Comparison of ENCODE assay signal across 1 cellular context in the genomic region with DNA sequence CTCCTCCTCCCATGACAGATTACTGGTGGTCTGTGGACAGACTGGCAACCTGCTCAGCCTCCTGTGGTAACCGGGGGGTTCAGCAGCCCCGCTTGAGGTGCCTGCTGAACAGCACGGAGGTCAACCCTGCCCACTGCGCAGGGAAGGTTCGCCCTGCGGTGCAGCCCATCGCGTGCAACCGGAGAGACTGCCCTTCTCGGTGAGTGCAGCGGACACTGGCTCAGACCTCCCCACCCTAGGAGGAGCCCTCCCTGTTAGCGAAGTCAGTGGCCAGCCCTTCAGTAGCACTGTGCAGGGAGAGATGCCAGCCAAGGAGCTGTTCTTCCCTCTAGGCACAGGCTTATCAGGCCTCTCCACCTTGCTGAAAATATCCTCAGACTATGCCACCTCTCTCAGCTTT.
TF ChIP-seq lines count a peak whose summit lies in the region.

No MANE protein-coding gene starts in this region.

TF ChIP-seq in SK-N-SH, 30 proteins besides CTCF, POLR2A, EP300 and RAD21 (continued from another document):
- TF ChIP-seq, protein P1, sequence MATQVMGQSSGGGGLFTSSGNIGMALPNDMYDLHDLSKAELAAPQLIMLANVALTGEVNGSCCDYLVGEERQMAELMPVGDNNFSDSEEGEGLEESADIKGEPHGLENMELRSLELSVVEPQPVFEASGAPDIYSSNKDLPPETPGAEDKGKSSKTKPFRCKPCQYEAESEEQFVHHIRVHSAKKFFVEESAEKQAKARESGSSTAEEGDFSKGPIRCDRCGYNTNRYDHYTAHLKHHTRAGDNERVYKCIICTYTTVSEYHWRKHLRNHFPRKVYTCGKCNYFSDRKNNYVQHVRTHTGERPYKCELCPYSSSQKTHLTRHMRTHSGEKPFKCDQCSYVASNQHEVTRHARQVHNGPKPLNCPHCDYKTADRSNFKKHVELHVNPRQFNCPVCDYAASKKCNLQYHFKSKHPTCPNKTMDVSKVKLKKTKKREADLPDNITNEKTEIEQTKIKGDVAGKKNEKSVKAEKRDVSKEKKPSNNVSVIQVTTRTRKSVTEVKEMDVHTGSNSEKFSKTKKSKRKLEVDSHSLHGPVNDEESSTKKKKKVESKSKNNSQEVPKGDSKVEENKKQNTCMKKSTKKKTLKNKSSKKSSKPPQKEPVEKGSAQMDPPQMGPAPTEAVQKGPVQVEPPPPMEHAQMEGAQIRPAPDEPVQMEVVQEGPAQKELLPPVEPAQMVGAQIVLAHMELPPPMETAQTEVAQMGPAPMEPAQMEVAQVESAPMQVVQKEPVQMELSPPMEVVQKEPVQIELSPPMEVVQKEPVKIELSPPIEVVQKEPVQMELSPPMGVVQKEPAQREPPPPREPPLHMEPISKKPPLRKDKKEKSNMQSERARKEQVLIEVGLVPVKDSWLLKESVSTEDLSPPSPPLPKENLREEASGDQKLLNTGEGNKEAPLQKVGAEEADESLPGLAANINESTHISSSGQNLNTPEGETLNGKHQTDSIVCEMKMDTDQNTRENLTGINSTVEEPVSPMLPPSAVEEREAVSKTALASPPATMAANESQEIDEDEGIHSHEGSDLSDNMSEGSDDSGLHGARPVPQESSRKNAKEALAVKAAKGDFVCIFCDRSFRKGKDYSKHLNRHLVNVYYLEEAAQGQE (IDR thresholded peaks at IDR 0.05; ENCODE audit: low read depth, low read length), result no peak
- TF ChIP-seq, protein P2, sequence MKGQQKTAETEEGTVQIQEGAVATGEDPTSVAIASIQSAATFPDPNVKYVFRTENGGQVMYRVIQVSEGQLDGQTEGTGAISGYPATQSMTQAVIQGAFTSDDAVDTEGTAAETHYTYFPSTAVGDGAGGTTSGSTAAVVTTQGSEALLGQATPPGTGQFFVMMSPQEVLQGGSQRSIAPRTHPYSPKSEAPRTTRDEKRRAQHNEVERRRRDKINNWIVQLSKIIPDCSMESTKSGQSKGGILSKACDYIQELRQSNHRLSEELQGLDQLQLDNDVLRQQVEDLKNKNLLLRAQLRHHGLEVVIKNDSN (IDR thresholded peaks at IDR 0.05; ENCODE audit: borderline replicate concordance, low read depth), result no peak
